Comparison of ENCODE assay signal across 1 cellular context in genomic region chr13:100673831-100674362, GRCh38.
TF ChIP-seq lines count a peak whose summit lies in the region.

No MANE protein-coding gene starts in this region.

TF ChIP-seq in HepG2, 621 proteins besides CTCF, POLR2A, EP300 and RAD21 (continued from another document):
- TF ChIP-seq ZBTB40 (IDR thresholded peaks at IDR 0.05): no peak
- TF ChIP-seq ZBTB40 (CRISPR knock-in tag; IDR thresholded peaks at IDR 0.05): no peak
- no peak for TF ChIP-seq ZNF512B (CRISPR knock-in tag; IDR thresholded peaks at IDR 0.05; ENCODE audit: borderline replicate concordance)
- TF ChIP-seq CHD2 (IDR thresholded peaks at IDR 0.05; ENCODE audit: low read depth, low read length): no peak
- peak; percentile 39; the same call in 1 of the 2 replicates for TF ChIP-seq ZNF263 (CRISPR knock-in tag; IDR thresholded peaks at IDR 0.05)
- no peak for TF ChIP-seq ZFYVE20 (CRISPR knock-in tag; IDR thresholded peaks at IDR 0.05; ENCODE audit: borderline replicate concordance, low read depth)
- no peak for TF ChIP-seq WIZ (CRISPR knock-in tag; IDR thresholded peaks at IDR 0.05)
- TF ChIP-seq ZNF276 (CRISPR knock-in tag; IDR thresholded peaks at IDR 0.05; ENCODE audit: low read depth): no peak
- TF ChIP-seq HNF4A (CRISPR knock-in tag; IDR thresholded peaks at IDR 0.05): no peak
- no peak for TF ChIP-seq NFKBIZ (CRISPR knock-in tag; IDR thresholded peaks at IDR 0.05)
- TF ChIP-seq ZBTB34 (CRISPR knock-in tag; IDR thresholded peaks at IDR 0.05): 0 out of 2 replicates have a peak, but pooled peaks have one; percentile 31
- no peak for TF ChIP-seq ZNF10 (CRISPR knock-in tag; IDR thresholded peaks at IDR 0.05; ENCODE audit: borderline replicate concordance, low read depth)
- no peak for TF ChIP-seq KLF9 (CRISPR knock-in tag; IDR thresholded peaks at IDR 0.05; ENCODE audit: low read depth)
- no peak for TF ChIP-seq RARG (CRISPR knock-in tag; IDR thresholded peaks at IDR 0.05; ENCODE audit: low read depth)
- no peak for TF ChIP-seq ZNF30 (CRISPR knock-in tag; IDR thresholded peaks at IDR 0.05)
- TF ChIP-seq ATRX (CRISPR knock-in tag; IDR thresholded peaks at IDR 0.05; ENCODE audit: borderline replicate concordance): no peak
TF ChIP-seq in HepG2: peak in this region for 16.
